In genomic region chr14:97603201-97603600, GRCh38 we compare ENCODE assay signal across 11 cellular contexts.
DNase-seq lines count a peak whose midpoint lies in the region; ATAC-seq lines count a peak whose summit lies in the region.
"Had no signal": no experiment of that assay in that cellular context is flagged by ENCODE, and none has a peak within 500 bp of the region (broad histone marks: within the 10 kb centered on the region; RNA-seq: fewer than 3 reads in every experiment).

No MANE protein-coding gene starts in this region.

- peak; percentile 39 for DNase-seq in activated naive CD4-positive, alpha-beta T cell treated with Interleukin-2 at 50 U/mL for 16 hours
- no peak for DNase-seq in activated naive CD4-positive, alpha-beta T cell treated with anti-CD3 and anti-CD28 coated beads, Interleukin-2, amount 50 U/mL, for 16 hours
- DNase-seq in activated CD4-positive, alpha-beta T cell treated with anti-CD3 and anti-CD28 coated beads, Interleukin-2, amount 50 U/mL, for 4 hours, result peak; percentile 19 to 25
- DNase-seq in activated naive CD8-positive, alpha-beta T cell treated with anti-CD3 and anti-CD28 coated beads, Interleukin-2, amount 50 U/mL, for 24 hours, result peak; percentile 22
- DNase-seq in left cardiac atrium, result no peak
- no peak for DNase-seq in kidney glomerular epithelial cell (lab: John Stamatoyannopoulos, UW)
- no peak for DNase-seq in pons (ENCODE audit: low spot score)
- DNase-seq: NCI-H2171 treated with DMSO at 0.1 percent for 48 hours, substantia nigra had no signal

- intact Hi-C loops in left cardiac atrium (cut with DNase I), result no loop called here

- peaks cover 15% of the 10 kb centered on the region for H3K4me1 Mint-ChIP-seq in activated naive CD8-positive, alpha-beta T cell treated with anti-CD3 and anti-CD28 coated beads, Interleukin-2, amount 50 U/mL, for 24 hours

- no peaks in the 10 kb centered on the region for H3K27me3 Mint-ChIP-seq in activated naive CD8-positive, alpha-beta T cell treated with anti-CD3 and anti-CD28 coated beads, Interleukin-2, amount 50 U/mL, for 24 hours

- H3K27me3 ChIP-seq in thymus (ENCODE audit: control insufficient read depth, insufficient read depth), result no peaks in the 10 kb centered on the region

- H3K4me3 ChIP-seq in thymus (ENCODE audit: low read length), result peak overlapping the region; percentile 31

- no peaks in the 10 kb centered on the region for H3K36me3 ChIP-seq in thymus (ENCODE audit: control insufficient read depth, insufficient read depth)

- H3K4me1 ChIP-seq in thymus (ENCODE audit: control insufficient read depth, insufficient read depth, low read length), result peaks cover 40% of the 10 kb centered on the region

- WGBS in thymus, result 68% methylated on average over 3 of the region's 3 CpGs

- ATAC-seq in activated naive CD8-positive, alpha-beta T cell treated with anti-CD3 and anti-CD28 coated beads, Interleukin-2, amount 50 U/mL, for 24 hours, result peak; percentile 83
- no peak for ATAC-seq in left cardiac atrium
- ATAC-seq: HCT116 had no signal

- H3K9me3 Mint-ChIP-seq in activated naive CD8-positive, alpha-beta T cell treated with anti-CD3 and anti-CD28 coated beads, Interleukin-2, amount 50 U/mL, for 24 hours, result peaks cover 13% of the 10 kb centered on the region

- H3K27ac Mint-ChIP-seq in activated naive CD8-positive, alpha-beta T cell treated with anti-CD3 and anti-CD28 coated beads, Interleukin-2, amount 50 U/mL, for 24 hours, result no peak overlapping the region

- H3K4me3 Mint-ChIP-seq in activated naive CD8-positive, alpha-beta T cell treated with anti-CD3 and anti-CD28 coated beads, Interleukin-2, amount 50 U/mL, for 24 hours, result no peak overlapping the region

- H3K27ac ChIP-seq in thymus (ENCODE audit: low read depth), result peak overlapping the region; percentile 94

- no peaks in the 10 kb centered on the region for H3K36me3 Mint-ChIP-seq in activated naive CD8-positive, alpha-beta T cell treated with anti-CD3 and anti-CD28 coated beads, Interleukin-2, amount 50 U/mL, for 24 hours (ENCODE audit: low read depth)

- no peaks in the 10 kb centered on the region for H3K9me3 ChIP-seq in thymus (ENCODE audit: control insufficient read depth)

Comparison
In these comparisons a context has a peak if more than half of its experiments do, and no peak if none do; other contexts are left out.
1. DNase-seq: peak in activated naive CD4-positive, alpha-beta T cell treated with Interleukin-2 at 50 U/mL for 16 hours (single experiment), activated CD4-positive, alpha-beta T cell treated with anti-CD3 and anti-CD28 coated beads, Interleukin-2, amount 50 U/mL, for 4 hours (2 of 2) and activated naive CD8-positive, alpha-beta T cell treated with anti-CD3 and anti-CD28 coated beads, Interleukin-2, amount 50 U/mL, for 24 hours (single experiment); none in activated naive CD4-positive, alpha-beta T cell treated with anti-CD3 and anti-CD28 coated beads, Interleukin-2, amount 50 U/mL, for 16 hours (single experiment), left cardiac atrium (single experiment), kidney glomerular epithelial cell (single experiment) and pons (single experiment).